In the genomic region with DNA sequence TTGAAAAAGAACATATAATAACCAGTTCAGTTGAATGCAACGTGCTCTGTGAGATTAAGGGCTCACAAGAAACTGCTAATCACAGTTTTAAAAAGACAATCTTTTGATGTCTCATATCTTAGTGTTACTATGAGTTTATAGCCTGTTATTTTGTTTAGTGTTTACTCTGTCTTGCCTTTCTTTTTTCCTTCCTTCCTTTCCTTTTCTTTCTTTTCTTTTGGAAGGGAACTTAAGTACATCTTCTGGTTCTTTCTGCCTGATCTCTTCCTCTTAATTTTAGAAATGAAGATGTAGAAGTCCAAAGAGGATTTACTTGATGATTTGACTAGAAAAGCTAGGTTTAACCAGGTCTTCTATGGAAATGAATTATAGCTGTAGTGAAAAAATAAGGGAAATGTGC, we compare ENCODE assay signal across 19 cellular contexts. TPM values are rescaled to one million over a fixed set of nuclear protein-coding genes. Genes with fewer than 3 reads are reported as not detected.
A peak's percentile ranks its signal among the peaks of the same experiment; 100 is the strongest.
DNase-seq lines count a peak whose midpoint lies in the region; ATAC-seq and TF ChIP-seq lines count a peak whose summit lies in the region.
"Had no signal": no experiment of that assay in that cellular context is flagged by ENCODE, and none has a peak within 500 bp of the region (broad histone marks: within the 10 kb centered on the region; RNA-seq: fewer than 3 reads in every experiment).

No MANE protein-coding gene starts in this region.

- H2AK5ac ChIP-seq in trophoblast cell (ENCODE audit: low read length), result no peak overlapping the region

- intact Hi-C loops in left ventricle myocardium inferior (cut with micrococcal nuclease) (no loop called here), left ventricle myocardium superior (cut with micrococcal nuclease) (no loop called here)

- H3K27me3 ChIP-seq in left ventricle myocardium inferior (ENCODE audit: low read depth) (no peaks in the 10 kb centered on the region), endodermal cell (ENCODE audit: control insufficient read depth, insufficient read depth, low read length, poor library complexity, severe bottlenecking) (no peaks in the 10 kb centered on the region), trophoblast cell (ENCODE audit: insufficient read depth, low read length) (no peaks in the 10 kb centered on the region)
- H3K27me3 ChIP-seq: brain microvascular endothelial cell, vagina had no signal

- peaks cover 5% of the 10 kb centered on the region for H3K79me2 ChIP-seq in trophoblast cell (ENCODE audit: control insufficient read depth, insufficient read depth, low read length, poor library complexity)

- ATAC-seq in left ventricle myocardium superior (no peak), T-cell (replicated peaks in 1 of 4) (no peak)

- H3K27ac ChIP-seq in left ventricle myocardium inferior (replicated peaks) (peak overlapping the region; percentile 4), endodermal cell (ENCODE audit: low read depth, low read length) (no peak overlapping the region), trophoblast cell (ENCODE audit: low read depth, low read length) (no peak overlapping the region)
- H3K27ac ChIP-seq: brain microvascular endothelial cell, HL-60, SK-N-MC, vagina had no signal

- no peak overlapping the region for H4K12ac ChIP-seq in trophoblast cell (ENCODE audit: low read depth, low read length)

- no peak overlapping the region for H2AFZ ChIP-seq in trophoblast cell (ENCODE audit: insufficient read depth, low read length, poor library complexity)

- H2BK120ac ChIP-seq in trophoblast cell (ENCODE audit: insufficient read depth, low read length, poor library complexity), result no peak overlapping the region

- TF ChIP-seq CTCF in left ventricle myocardium inferior (IDR thresholded peaks at IDR 0.05; ENCODE audit: borderline replicate concordance) (no peak), endodermal cell (conservative IDR thresholded peaks at IDR 0.05) (no peak)

- no peaks in the 10 kb centered on the region for H3K36me3 ChIP-seq in left ventricle myocardium inferior
- peaks cover 18% of the 10 kb centered on the region for H3K36me3 ChIP-seq in endodermal cell (ENCODE audit: control insufficient read depth, insufficient read depth, low read length)
- no peaks in the 10 kb centered on the region for H3K36me3 ChIP-seq in trophoblast cell (ENCODE audit: control insufficient read depth in 1 of 2, insufficient read depth in 2 of 2, low read length in 2 of 2)
- H3K36me3 ChIP-seq: brain microvascular endothelial cell, vagina had no signal

- CTCF ChIA-PET in T-cell (lab: Charles Lee), result interaction anchor here (0.7 to 2.2 kb wide), 7 partner anchors 10 to 51 kb away, joined by 3 to 9 read pairs (median 4); no protein-coding TSS in a partner anchor

- no peaks in the 10 kb centered on the region for H3K27me3 Mint-ChIP-seq in T-cell
- no peaks in the 10 kb centered on the region for H3K27me3 Mint-ChIP-seq in endodermal cell (ENCODE audit: insufficient read depth)
- H3K27me3 Mint-ChIP-seq: activated naive CD8-positive, alpha-beta T cell treated with anti-CD3 and anti-CD28 coated beads, Interleukin-2, amount 10 ng/mL, durations not matched to agents 7 days and 5 days had no signal

- DNase-seq in left ventricle myocardium inferior (no peak), left ventricle myocardium superior (no peak), T-cell (no peak), endodermal cell (no peak), NCI-H748 treated with DMSO at 0.1 percent for 48 hours (lab: John Stamatoyannopoulos, UW) (no peak), ACHN (no peak), trophoblast cell (no peak), hypothalamus (lab: John Stamatoyannopoulos, UW) (no peak)
- DNase-seq: activated CD4-positive, alpha-beta T cell treated with anti-CD3 and anti-CD28 coated beads, Interleukin-2, amount 50 U/mL, for 1 hour; activated naive CD8-positive, alpha-beta T cell treated with anti-CD3 and anti-CD28 coated beads, Interleukin-2, amount 10 ng/mL, durations not matched to agents 7 days and 5 days; brain microvascular endothelial cell; DND-41; islet precursor cell; NCI-H1694 treated with DMSO at 0.1 percent for 48 hours; stimulated activated CD4-positive, alpha-beta T cell treated with anti-CD3 and anti-CD28 coated beads, Interleukin-4, amount 100 ng/mL, for 24 hours had no signal

- H2BK12ac ChIP-seq in trophoblast cell (ENCODE audit: low read length), result no peak overlapping the region

- no peak overlapping the region for H3K4me2 ChIP-seq in trophoblast cell (ENCODE audit: low read length)

- H3K9ac ChIP-seq in endodermal cell (ENCODE audit: extremely low read depth, low read length, poor library complexity, severe bottlenecking) (no peak overlapping the region), trophoblast cell (ENCODE audit: low read length) (no peak overlapping the region)

- H3K9me3 Mint-ChIP-seq in T-cell, result no peaks in the 10 kb centered on the region
- no peaks in the 10 kb centered on the region for H3K9me3 Mint-ChIP-seq in endodermal cell

- H3K23ac ChIP-seq in trophoblast cell (ENCODE audit: low read length), result no peak overlapping the region

- in situ Hi-C loops in ACHN (cut with HindIII; ENCODE audit: low pct_ligation_motif_present, low pct_unique_long_range_greater_than_20kb, low sequenced_read_pairs), result no loop called here

- no peak overlapping the region for H4K91ac ChIP-seq in trophoblast cell (ENCODE audit: low read depth, low read length)

- H3K79me1 ChIP-seq in trophoblast cell (ENCODE audit: low read length), result peaks cover 2% of the 10 kb centered on the region

- peaks cover 6% of the 10 kb centered on the region for H3K36me3 Mint-ChIP-seq in T-cell
- peaks cover 6% of the 10 kb centered on the region for H3K36me3 Mint-ChIP-seq in endodermal cell (ENCODE audit: low read depth)

- no peak overlapping the region for H3K18ac ChIP-seq in trophoblast cell (ENCODE audit: low read length)

- no peak overlapping the region for H2BK5ac ChIP-seq in trophoblast cell (ENCODE audit: low read depth, low read length, poor library complexity)

- POLR2A ChIA-PET in T-cell (lab: Charles Lee), result interaction anchor here in 1 of 2 donors (0.5 to 1.3 kb wide), 2 partner anchors 33 to 160 kb away, joined by 4 to 5 read pairs; no protein-coding TSS in a partner anchor

- H3K4me1 ChIP-seq in left ventricle myocardium inferior (peaks cover 97% of the 10 kb centered on the region), endodermal cell (ENCODE audit: control insufficient read depth, insufficient read depth, low read length) (no peaks in the 10 kb centered on the region), trophoblast cell (ENCODE audit: control insufficient read depth in 1 of 2, insufficient read depth in 2 of 2, low read length in 2 of 2) (peaks cover 3 to 8% of the 10 kb centered on the region in 2 experiments)

- H3K4me3 Mint-ChIP-seq in T-cell (peak overlapping the region in 1 of 3 donors; percentile 2), endodermal cell (no peak overlapping the region)
- H3K4me3 Mint-ChIP-seq: activated naive CD8-positive, alpha-beta T cell treated with anti-CD3 and anti-CD28 coated beads, Interleukin-2, amount 10 ng/mL, durations not matched to agents 7 days and 5 days had no signal

- H3K4me1 Mint-ChIP-seq in T-cell (peaks cover 88 to 92% (median 88%) of the 10 kb centered on the region in 3 donors), endodermal cell (peaks cover 21% of the 10 kb centered on the region)

- 78 to 100% methylated on average over 1 of the region's 1 CpG for WGBS in endodermal cell (ENCODE audit: insufficient coverage in 1 of 2, insufficient read length in 1 of 2), 2 experiments
- no CpG with 5 or more reads among the region's 1 CpG for WGBS in trophoblast cell (ENCODE audit: extremely low coverage, insufficient coverage, insufficient read length)

- no peak overlapping the region for H3K14ac ChIP-seq in trophoblast cell (ENCODE audit: low read length)

- peak overlapping the region; percentile 76 to 79 for H3K27ac Mint-ChIP-seq in T-cell
- H3K27ac Mint-ChIP-seq in endodermal cell, result peak overlapping the region; percentile 25
- H3K27ac Mint-ChIP-seq: activated naive CD8-positive, alpha-beta T cell treated with anti-CD3 and anti-CD28 coated beads, Interleukin-2, amount 10 ng/mL, durations not matched to agents 7 days and 5 days had no signal

- H3K9me3 ChIP-seq in left ventricle myocardium inferior (replicated peaks) (no peaks in the 10 kb centered on the region), endodermal cell (ENCODE audit: control insufficient read depth, low read length) (peaks cover 12% of the 10 kb centered on the region), trophoblast cell (ENCODE audit: insufficient read depth, low read depth, low read length) (no peaks in the 10 kb centered on the region)
- H3K9me3 ChIP-seq: vagina had no signal

- H3K4ac ChIP-seq in trophoblast cell (ENCODE audit: low read depth, low read length), result no peak overlapping the region

- H4K8ac ChIP-seq in trophoblast cell (ENCODE audit: low read depth, low read length), result no peak overlapping the region

- no peak overlapping the region for H3K4me3 ChIP-seq in left ventricle myocardium inferior
- no peak overlapping the region for H3K4me3 ChIP-seq in endodermal cell (ENCODE audit: low read length)
- H3K4me3 ChIP-seq in trophoblast cell (ENCODE audit: low read depth, low read length), result no peak overlapping the region
- H3K4me3 ChIP-seq: lung, SK-N-MC, vagina had no signal

RNA-seq across cellular contexts. Expression of gene WNK1, which starts 38.2 kb away (rescaled TPM):
- 289 TPM for total RNA-seq in left ventricle myocardium inferior
- 333 TPM for total RNA-seq in left ventricle myocardium superior
- 100 to 1,000 TPM; 168 to 287 (median 179) TPM for total RNA-seq in T-cell
- 100 to 1,000 TPM; 199 to 412 TPM for total RNA-seq in endodermal cell
- polyA plus RNA-seq in endodermal cell (2013, experiment 1 of 2), result 111 TPM
- 108 TPM for polyA plus RNA-seq in endodermal cell (2013, experiment 2 of 2)
- 67.0 and 67.8 TPM in 2 replicates for polyA plus RNA-seq in trophoblast cell (2013)
